8 cellular contexts compared by ENCODE assay signal in genomic region chr6:30821862-30822784, GRCh38.
DNase-seq lines count a peak whose midpoint lies in the region; ATAC-seq and TF ChIP-seq lines count a peak whose summit lies in the region.

No MANE protein-coding gene starts in this region.

- peak; percentile 18; the same call in 1 of the 2 replicates for TF ChIP-seq CTCF in WTC11 (IDR thresholded peaks at IDR 0.05)
- TF ChIP-seq CTCF in heart right ventricle (IDR thresholded peaks at IDR 0.05): peak in 8 of 9 donors; percentile 27 to 67 (median 57)
- TF ChIP-seq CTCF in smooth muscle cell (IDR thresholded peaks at IDR 0.05; ENCODE audit: borderline replicate concordance, insufficient read depth, poor library complexity, severe bottlenecking): peak; percentile 47

- peak in 3 of 5 donors; percentile 26 to 38 (median 37) for DNase-seq in CD4-positive, alpha-beta memory T cell
- peak; percentile 39 for DNase-seq in HCEC 1CT
- DNase-seq in WTC11 (ENCODE audit: low spot score): no peak
- DNase-seq in heart right ventricle: no peak
- no peak for DNase-seq in smooth muscle cell (lab: John Stamatoyannopoulos, UW; ENCODE audit: unreplicated experiment)
- DNase-seq in stimulated activated CD8-positive, alpha-beta memory T cell treated with anti-CD3 and anti-CD28 coated beads, Interleukin-4, amount 100 ng/mL, for 48 hours: no peak
- no peak for DNase-seq in NCI-H510A treated with DMSO at 0.1 percent for 48 hours (lab: John Stamatoyannopoulos, UW)

- POLR2A ChIA-PET in CD4-positive, alpha-beta memory T cell (lab: Charles Lee; ENCODE audit: partially characterized antibody): interaction anchor here (0.6 to 2.1 kb wide), 11 partner anchors 9 to 79 kb away, joined by 3 to 12 read pairs (median 4); partner anchors contain the start of gene DDR1
- POLR2A ChIA-PET in WTC11 (lab: Charles Lee): interaction anchor here (1.1 kb wide), 1 partner anchor 59 kb away, joined by 4 read pairs; no protein-coding TSS in a partner anchor

- no peak overlapping the region for H3K4me3 ChIP-seq in CD4-positive, alpha-beta memory T cell (ENCODE audit: low read length in 2 of 2)
- H3K4me3 ChIP-seq in heart right ventricle (no peak overlapping the region), smooth muscle cell (no peak overlapping the region)

- H3K27ac ChIP-seq in CD4-positive, alpha-beta memory T cell (ENCODE audit: low read depth, low read length): no peak overlapping the region
- peak overlapping the region in 6 of 10 donors; percentile 13 to 81 (median 51) for H3K27ac ChIP-seq in heart right ventricle
- peak overlapping the region; percentile 92 for H3K27ac ChIP-seq in smooth muscle cell (ENCODE audit: low read depth)

- no peaks in the 10 kb centered on the region for H3K27me3 Mint-ChIP-seq in CD4-positive, alpha-beta memory T cell
- H3K27me3 Mint-ChIP-seq in WTC11 (ENCODE audit: low read depth): no peaks in the 10 kb centered on the region

- no peaks in the 10 kb centered on the region for H4K20me1 ChIP-seq in smooth muscle cell (ENCODE audit: low read depth)

- H3K27me3 ChIP-seq in CD4-positive, alpha-beta memory T cell (ENCODE audit: insufficient read depth, low read length): no peaks in the 10 kb centered on the region
- no peaks in the 10 kb centered on the region for H3K27me3 ChIP-seq in heart right ventricle
- no peaks in the 10 kb centered on the region for H3K27me3 ChIP-seq in smooth muscle cell (ENCODE audit: low read depth)

- H3F3A ChIP-seq in smooth muscle cell (ENCODE audit: low read depth): peaks cover 19% of the 10 kb centered on the region

- peak overlapping the region; percentile 39 for H3K4me2 ChIP-seq in smooth muscle cell

- H3K27ac Mint-ChIP-seq in CD4-positive, alpha-beta memory T cell: peak overlapping the region; percentile 39 to 83 (median 65)
- peak overlapping the region; percentile 54; the same call in 1 of the 2 replicates for H3K27ac Mint-ChIP-seq in WTC11

- ATAC-seq in WTC11: peak; percentile 59
- ATAC-seq in heart right ventricle: peak in 2 of 8 donors; percentile 30 to 37
- ATAC-seq in HG02852 (IDR thresholded peaks at IDR 0.05; ENCODE audit: unreplicated experiment): no peak

- CTCF ChIA-PET in CD4-positive, alpha-beta memory T cell (lab: Charles Lee; ENCODE audit: partially characterized antibody): interaction anchor here (0.8 to 3.5 kb wide), 27 partner anchors 8 to 265 kb away, joined by 3 to 17 read pairs (median 5); partner anchors contain the start of genes DDR1, IER3 and VARS2
- CTCF ChIA-PET in WTC11 (lab: Charles Lee): interaction anchor here (0.9 to 4.1 kb wide), 16 partner anchors 9 to 277 kb away, joined by 3 to 54 read pairs (median 6); partner anchors contain the start of genes DDR1 and VARS2

- intact Hi-C loops in CD4-positive, alpha-beta memory T cell (cut with micrococcal nuclease): loop anchor here (1.0 kb wide), 1 partner anchor 55 kb away; no protein-coding TSS in a partner anchor
- intact Hi-C loops in heart right ventricle (cut with DNase I): loop anchor here (2.0 to 10.0 kb wide), 8 partner anchors 77 to 260 kb away; partner anchors contain the start of genes IER3 (in 9 of the 10) and FLOT1 (in 8 of the 10)

- H3K36me3 ChIP-seq in CD4-positive, alpha-beta memory T cell (ENCODE audit: insufficient read depth, low read length): peaks cover 4% of the 10 kb centered on the region
- H3K36me3 ChIP-seq in heart right ventricle (no peaks in the 10 kb centered on the region), smooth muscle cell (ENCODE audit: low read depth) (no peaks in the 10 kb centered on the region)

- whole genome bisulfite sequencing in heart right ventricle, 2 donors: 48% methylated on average over 6 of the region's 6 CpGs
- 60% methylated on average over 6 of the region's 6 CpGs for WGBS in smooth muscle cell (ENCODE audit: low lambda C conversion rate)

- peak overlapping the region; percentile 58 for H2AFZ ChIP-seq in smooth muscle cell (ENCODE audit: low read depth)

- peaks cover 21 to 36% of the 10 kb centered on the region in 2 donors for H3K36me3 Mint-ChIP-seq in CD4-positive, alpha-beta memory T cell
- no peaks in the 10 kb centered on the region for H3K36me3 Mint-ChIP-seq in WTC11

- no peaks in the 10 kb centered on the region for H3K79me2 ChIP-seq in smooth muscle cell (ENCODE audit: low read depth)

- no peaks in the 10 kb centered on the region for H3K9me3 Mint-ChIP-seq in CD4-positive, alpha-beta memory T cell
- no peaks in the 10 kb centered on the region for H3K9me3 Mint-ChIP-seq in WTC11

- H3K9ac ChIP-seq in smooth muscle cell (ENCODE audit: low read depth): no peak overlapping the region

- peaks cover 48 to 87% (median 61%) of the 10 kb centered on the region in 4 donors for H3K4me1 Mint-ChIP-seq in CD4-positive, alpha-beta memory T cell
- peaks cover 30% of the 10 kb centered on the region for H3K4me1 Mint-ChIP-seq in WTC11

- no peaks in the 10 kb centered on the region for H3K9me3 ChIP-seq in CD4-positive, alpha-beta memory T cell (ENCODE audit: control insufficient read depth in 1 of 2, low read length in 2 of 2)
- no peaks in the 10 kb centered on the region for H3K9me3 ChIP-seq in heart right ventricle
- no peaks in the 10 kb centered on the region for H3K9me3 ChIP-seq in smooth muscle cell (replicated peaks; ENCODE audit: low read depth)

- peaks cover 46% of the 10 kb centered on the region for H3K4me1 ChIP-seq in CD4-positive, alpha-beta memory T cell (ENCODE audit: insufficient read depth, low read length)
- peaks cover 6 to 61% (median 23%) of the 10 kb centered on the region in 9 donors for H3K4me1 ChIP-seq in heart right ventricle
- H3K4me1 ChIP-seq in smooth muscle cell (ENCODE audit: low read depth): peaks cover 4% of the 10 kb centered on the region

- peak overlapping the region in 1 of 8 donors; percentile 23 for H3K4me3 Mint-ChIP-seq in CD4-positive, alpha-beta memory T cell
- no peak overlapping the region for H3K4me3 Mint-ChIP-seq in WTC11

TF ChIP-seq in WTC11, 78 proteins besides CTCF, POLR2A, EP300 and RAD21:
- no peak for TF ChIP-seq ZNF138 (CRISPR knock-in tag; conservative IDR thresholded peaks at IDR 0.05)
- TF ChIP-seq SMAD4 (CRISPR knock-in tag; IDR thresholded peaks at IDR 0.05): no peak
- no peak for TF ChIP-seq TCF7 (CRISPR knock-in tag; IDR thresholded peaks at IDR 0.05; ENCODE audit: low read depth)
- TF ChIP-seq CBFB (CRISPR knock-in tag; IDR thresholded peaks at IDR 0.05; ENCODE audit: low read depth): no peak
- no peak for TF ChIP-seq STAT6 (CRISPR knock-in tag; conservative IDR thresholded peaks at IDR 0.05; ENCODE audit: low read depth)
- TF ChIP-seq ZNF423 (CRISPR knock-in tag; IDR thresholded peaks at IDR 0.05): no peak
- no peak for TF ChIP-seq ZNF416 (CRISPR knock-in tag; IDR thresholded peaks at IDR 0.05)
- TF ChIP-seq CDX4 (CRISPR knock-in tag; IDR thresholded peaks at IDR 0.05; ENCODE audit: borderline replicate concordance): no peak
- TF ChIP-seq, protein P1, sequence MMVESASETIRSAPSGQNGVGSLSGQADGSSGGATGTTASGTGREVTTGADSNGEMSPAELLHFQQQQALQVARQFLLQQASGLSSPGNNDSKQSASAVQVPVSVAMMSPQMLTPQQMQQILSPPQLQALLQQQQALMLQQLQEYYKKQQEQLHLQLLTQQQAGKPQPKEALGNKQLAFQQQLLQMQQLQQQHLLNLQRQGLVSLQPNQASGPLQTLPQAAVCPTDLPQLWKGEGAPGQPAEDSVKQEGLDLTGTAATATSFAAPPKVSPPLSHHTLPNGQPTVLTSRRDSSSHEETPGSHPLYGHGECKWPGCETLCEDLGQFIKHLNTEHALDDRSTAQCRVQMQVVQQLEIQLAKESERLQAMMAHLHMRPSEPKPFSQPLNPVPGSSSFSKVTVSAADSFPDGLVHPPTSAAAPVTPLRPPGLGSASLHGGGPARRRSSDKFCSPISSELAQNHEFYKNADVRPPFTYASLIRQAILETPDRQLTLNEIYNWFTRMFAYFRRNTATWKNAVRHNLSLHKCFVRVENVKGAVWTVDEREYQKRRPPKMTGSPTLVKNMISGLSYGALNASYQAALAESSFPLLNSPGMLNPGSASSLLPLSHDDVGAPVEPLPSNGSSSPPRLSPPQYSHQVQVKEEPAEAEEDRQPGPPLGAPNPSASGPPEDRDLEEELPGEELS (CRISPR knock-in tag; IDR thresholded peaks at IDR 0.05): no peak
- TF ChIP-seq ZNF219 (CRISPR knock-in tag; IDR thresholded peaks at IDR 0.05; ENCODE audit: borderline replicate concordance): no peak
- TF ChIP-seq ATF1 (CRISPR knock-in tag; IDR thresholded peaks at IDR 0.05): no peak

Comparison
In these comparisons a context has a peak if more than half of its experiments do, and no peak if none do; other contexts are left out.
1. DNase-seq: peak in CD4-positive, alpha-beta memory T cell (3 of 5) and HCEC 1CT (single experiment); none in WTC11 (single experiment), heart right ventricle (0 of 2), smooth muscle cell (single experiment), stimulated activated CD8-positive, alpha-beta memory T cell treated with anti-CD3 and anti-CD28 coated beads, Interleukin-4, amount 100 ng/mL, for 48 hours (single experiment) and NCI-H510A treated with DMSO at 0.1 percent for 48 hours (single experiment).
2. Peak in every context shown above with its lines, with median percentiles within 50 percentile points of each other: CTCF ChIP-seq.